ENCODE assay signal across 7 cellular contexts in genomic region chr19:50090706-50091105, GRCh38.
DNase-seq lines count a peak whose midpoint lies in the region; ATAC-seq lines count a peak whose summit lies in the region.
"Not testable (repeated sequence)": the region's sequence is repeated elsewhere in the genome, so short reads cannot be mapped to it uniquely, and the experiment has no call there.

No MANE protein-coding gene starts in this region.

- H3K4me3 ChIP-seq in Jurkat, Clone E6-1 (ENCODE audit: low read length) = not testable (repeated sequence)

- not testable (repeated sequence) for H3K36me3 Mint-ChIP-seq in activated naive CD4-positive, alpha-beta T cell treated with anti-CD3 and anti-CD28 coated beads, Interleukin-2, amount 50 U/mL, for 72 hours

- H3K9me3 Mint-ChIP-seq in activated naive CD4-positive, alpha-beta T cell treated with anti-CD3 and anti-CD28 coated beads, Interleukin-2, amount 50 U/mL, for 72 hours = not testable (repeated sequence)

- intact Hi-C loops in cardiac septum (cut with DNase I) = not testable (repeated sequence)

- H3K27ac Mint-ChIP-seq in activated naive CD4-positive, alpha-beta T cell treated with anti-CD3 and anti-CD28 coated beads, Interleukin-2, amount 50 U/mL, for 72 hours = peak overlapping the region in 1 of 2 donors; percentile 85

- peak; percentile 61 to 78 for ATAC-seq in activated naive CD4-positive, alpha-beta T cell treated with anti-CD3 and anti-CD28 coated beads, Interleukin-2, amount 50 U/mL, for 72 hours

- DNase-seq in Daoy (ENCODE audit: low read depth) = peak; percentile 44
- peak; percentile 21 for DNase-seq in Jurkat, Clone E6-1 (ENCODE audit: low read depth, low spot score)
- peak; percentile 52 for DNase-seq in SW480 (ENCODE audit: low spot score)
- peak; percentile 7 to 30 (median 11) for DNase-seq in activated CD8-positive, alpha-beta memory T cell treated with anti-CD3 and anti-CD28 coated beads for 48 hours (ENCODE audit: low read depth in 2 of 3, low spot score in 2 of 3)
- peak; percentile 27 to 61 for DNase-seq in activated naive CD4-positive, alpha-beta T cell treated with anti-CD3 and anti-CD28 coated beads, Interleukin-2, amount 50 U/mL, for 72 hours (ENCODE audit: low spot score in 2 of 2)
- peak; percentile 74 for DNase-seq in cardiac septum (ENCODE audit: low spot score)
- peak; percentile 32 to 49 for DNase-seq in stimulated activated CD4-positive, alpha-beta T cell treated with anti-CD3 and anti-CD28 coated beads, Interleukin-2, amount 100 ng/mL, for 48 hours

Comparison
In these comparisons a context has a peak if more than half of its experiments do, and no peak if none do; other contexts are left out.
1. DNase-seq: peak in every context shown above with its lines; median percentile 74 in cardiac septum; 52 in SW480; 44 in Daoy; 44 in activated naive CD4-positive, alpha-beta T cell treated with anti-CD3 and anti-CD28 coated beads, Interleukin-2, amount 50 U/mL, for 72 hours; 40 in stimulated activated CD4-positive, alpha-beta T cell treated with anti-CD3 and anti-CD28 coated beads, Interleukin-2, amount 100 ng/mL, for 48 hours; 21 in Jurkat, Clone E6-1; 11 in activated CD8-positive, alpha-beta memory T cell treated with anti-CD3 and anti-CD28 coated beads for 48 hours.